8 cellular contexts compared by ENCODE assay signal in the genomic region with DNA sequence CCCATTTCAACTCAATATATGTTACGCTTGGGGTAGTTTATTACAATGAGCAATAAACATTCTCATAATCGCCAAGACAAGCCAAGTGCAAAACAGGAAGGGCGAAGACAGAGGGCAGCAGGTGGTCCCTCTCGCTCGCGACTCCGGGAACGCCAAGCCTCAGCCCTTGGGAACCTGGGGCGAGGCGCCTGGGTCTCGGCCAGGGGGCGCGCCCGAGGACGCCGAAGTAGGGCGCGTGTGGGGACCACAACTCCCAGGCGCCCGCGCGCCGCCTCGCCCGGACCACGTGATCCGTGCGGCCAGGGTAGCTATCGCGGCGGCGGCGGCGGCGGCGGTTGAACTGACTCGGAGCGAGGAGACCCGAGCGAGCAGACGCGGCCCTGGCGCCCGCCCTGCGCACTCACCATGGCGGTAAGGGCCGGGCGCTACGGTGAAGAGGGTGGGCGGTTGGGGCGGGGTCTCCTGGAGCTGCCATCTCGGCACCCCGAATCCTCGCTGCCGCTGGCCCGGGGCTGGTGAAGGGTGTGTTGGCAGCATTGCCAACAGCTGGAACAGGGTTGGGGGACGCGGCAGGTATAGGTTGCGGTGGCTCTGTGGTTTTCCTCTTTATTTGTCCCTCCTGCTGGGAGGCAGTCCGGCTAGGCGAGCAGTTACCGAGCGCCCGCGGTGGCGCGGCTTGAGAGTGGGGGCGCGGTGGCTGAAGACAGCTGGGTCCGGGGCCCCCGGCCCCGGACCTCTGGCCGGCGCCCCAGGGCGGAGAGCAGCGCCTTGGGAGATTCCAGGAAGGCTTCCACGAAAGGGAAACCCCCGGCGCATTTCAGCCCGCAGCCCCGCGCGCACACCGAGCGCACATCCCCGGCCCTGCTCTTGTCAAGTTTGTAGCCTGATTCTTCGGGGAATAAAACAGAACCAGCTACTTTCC.
DNase-seq lines count a peak whose midpoint lies in the region; ATAC-seq and TF ChIP-seq lines count a peak whose summit lies in the region.

A gene with protein sequence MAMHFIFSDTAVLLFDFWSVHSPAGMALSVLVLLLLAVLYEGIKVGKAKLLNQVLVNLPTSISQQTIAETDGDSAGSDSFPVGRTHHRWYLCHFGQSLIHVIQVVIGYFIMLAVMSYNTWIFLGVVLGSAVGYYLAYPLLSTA (plus strand): TSS at position 338 of the 922 bp plus-strand sequence. CDS start 68 bp downstream, at position 406.

- peak; percentile 95 for DNase-seq in AG08396 (ENCODE audit: low spot score)
- peak; percentile 90 for DNase-seq in NCI-H345 (lab: John Stamatoyannopoulos, UW)
- peak; percentile 79 to 88 for DNase-seq in activated CD4-positive, alpha-beta T cell treated with anti-CD3 and anti-CD28 coated beads for 24 hours (ENCODE audit: low read depth in 2 of 2)
- DNase-seq in choroid plexus epithelial cell (ENCODE audit: low read depth) = peak; percentile 77
- peak; percentile 87 for DNase-seq in kidney tubule cell (ENCODE audit: low spot score)
- DNase-seq in stimulated activated CD4-positive, alpha-beta T cell treated with anti-CD3 and anti-CD28 coated beads, Interleukin-1b, Interleukin-23, amount 100 ng/mL, for 1 hour (ENCODE audit: low read depth in 2 of 2) = peak; percentile 45 to 77

- peak within 1 kb of the TSS; percentile 89 for H3K4me3 ChIP-seq in choroid plexus epithelial cell (ENCODE audit: low read depth, low read length)

- ATAC-seq in GM18907 (IDR thresholded peaks at IDR 0.05; ENCODE audit: unreplicated experiment) (peak; percentile 96), HG03159 (IDR thresholded peaks at IDR 0.05; ENCODE audit: unreplicated experiment) (peak; percentile 94)

- peak; percentile 38 for TF ChIP-seq CTCF in choroid plexus epithelial cell (conservative IDR thresholded peaks at IDR 0.05; ENCODE audit: low read depth, low read length)

Comparison
In these comparisons a context has a peak if more than half of its experiments do, and no peak if none do; other contexts are left out.
1. Peak in every context shown above with its lines: DNase-seq, ATAC-seq and H3K4me3 ChIP-seq.